ENCODE assay signal across 19 cellular contexts in genomic region chr1:56457767-56458375, GRCh38.
A peak's percentile ranks its signal among the peaks of the same experiment; 100 is the strongest.
DNase-seq lines count a peak whose midpoint lies in the region; ATAC-seq and TF ChIP-seq lines count a peak whose summit lies in the region.
"Had no signal": no experiment of that assay in that cellular context is flagged by ENCODE, and none has a peak within 500 bp of the region (broad histone marks: within the 10 kb centered on the region; RNA-seq: fewer than 3 reads in every experiment).

No MANE protein-coding gene starts in this region.

- CTCF ChIA-PET in GM10248 (lab: Yijun Ruan, JAX), result interaction anchor here (0.9 to 1.2 kb wide), 4 partner anchors 20 to 1462 kb away, joined by 3 to 5 read pairs (median 3); no protein-coding TSS in a partner anchor

- peak; percentile 68 to 87 for ATAC-seq in right cardiac atrium
- ATAC-seq: GM23338 had no signal

- DNase-seq in right cardiac atrium, result peak in 1 of 3 donors; percentile 37
- DNase-seq in right atrium auricular region (ENCODE audit: low spot score), result no peak
- peak; percentile 45 for DNase-seq in SK-MEL-5 (ENCODE audit: low read depth, low spot score)
- peak; percentile 87 for DNase-seq in fibroblast of pulmonary artery (ENCODE audit: low read depth)
- peak; percentile 81 for DNase-seq in pulmonary artery endothelial cell (ENCODE audit: low read depth, low spot score)
- no peak for DNase-seq in GM10248 (ENCODE audit: extremely low spot score)
- DNase-seq in effector CD4-positive, alpha-beta T cell, result no peak
- DNase-seq in activated naive CD4-positive, alpha-beta T cell (lab: John Stamatoyannopoulos, UW), result no peak
- DNase-seq: CD4-positive, alpha-beta memory T cell; DMS53; EL; HCEC 1CT; NCI-H1105 treated with DMSO at 0.1 percent for 48 hours; NCI-H1694; NCI-H524; NCI-H82 had no signal

- H3K27ac ChIP-seq in right cardiac atrium (ENCODE audit: low read length) (peak overlapping the region; percentile 6), right atrium auricular region (no peak overlapping the region)
- H3K27ac ChIP-seq: BLaER1, RWPE1 had no signal

- intact Hi-C loops in right cardiac atrium (cut with DNase I), result no loop called here

- H3K36me3 ChIP-seq in right atrium auricular region, result no peaks in the 10 kb centered on the region
- H3K36me3 ChIP-seq: BLaER1 had no signal

- H3K4me3 ChIP-seq in right cardiac atrium (ENCODE audit: low read length) (no peak overlapping the region), right atrium auricular region (no peak overlapping the region), fibroblast of pulmonary artery (replicated peaks; ENCODE audit: low read depth, low read length) (no peak overlapping the region)
- H3K4me3 ChIP-seq: BLaER1, GM23338 had no signal

- H3K9me3 ChIP-seq in right cardiac atrium (ENCODE audit: control insufficient read depth, low read length) (no peaks in the 10 kb centered on the region), right atrium auricular region (no peaks in the 10 kb centered on the region)
- H3K9me3 ChIP-seq: BLaER1 had no signal

- in situ Hi-C loops in SK-MEL-5 (cut with HindIII; ENCODE audit: low pct_unique_long_range_greater_than_20kb, low sequenced_read_pairs), result no loop called here

- TF ChIP-seq CTCF in right atrium auricular region (IDR thresholded peaks at IDR 0.05) (no peak), fibroblast of pulmonary artery (IDR thresholded peaks at IDR 0.05; ENCODE audit: low read length, missing control alignments) (no peak), GM10248 (IDR thresholded peaks at IDR 0.05; ENCODE audit: control extremely low read depth, extremely low read depth, low read depth, missing control alignments) (no peak)

- 65% methylated on average over 10 of the region's 10 CpGs for WGBS in right cardiac atrium

- H3K27me3 ChIP-seq in right cardiac atrium (ENCODE audit: control insufficient read depth, insufficient read depth) (no peaks in the 10 kb centered on the region), right atrium auricular region (no peaks in the 10 kb centered on the region)
- H3K27me3 ChIP-seq: BLaER1 had no signal

- POLR2A ChIA-PET in GM10248 (lab: Yijun Ruan, JAX), result no interaction called here

- H3K4me1 ChIP-seq in right cardiac atrium (ENCODE audit: control insufficient read depth, insufficient read depth, low read length) (peaks cover 8% of the 10 kb centered on the region), right atrium auricular region (peaks cover 0 to 8% of the 10 kb centered on the region in 2 donors)
- H3K4me1 ChIP-seq: BLaER1 had no signal

Comparison
In these comparisons a context has a peak if more than half of its experiments do, and no peak if none do; other contexts are left out.
1. DNase-seq: peak in SK-MEL-5 (single experiment), fibroblast of pulmonary artery (single experiment) and pulmonary artery endothelial cell (single experiment); none in right atrium auricular region (single experiment), GM10248 (single experiment), effector CD4-positive, alpha-beta T cell (single experiment) and activated naive CD4-positive, alpha-beta T cell (0 of 4).